In genomic region chr1:243255791-243256512, GRCh38 we compare ENCODE assay signal across 8 cellular contexts. TPM values are rescaled to one million over a fixed set of nuclear protein-coding genes. Genes with fewer than 3 reads are reported as not detected.
A peak's percentile ranks its signal among the peaks of the same experiment; 100 is the strongest.
DNase-seq lines count a peak whose midpoint lies in the region; ATAC-seq and TF ChIP-seq lines count a peak whose summit lies in the region.

SDCCAG8 (plus strand) TSS chr1:243256041; CDS start chr1:243256174, 133 bp downstream.

- peak within 1 kb of the TSS; percentile 71 for H3K27ac ChIP-seq in ACC112 (ENCODE audit: low read depth, low read length)
- peak within 1 kb of the TSS; percentile 97 for H3K27ac ChIP-seq in VCaP
- H3K27ac ChIP-seq in breast epithelium: peak within 1 kb of the TSS; percentile 90 to 93
- peak within 1 kb of the TSS; percentile 98 for H3K27ac ChIP-seq in skeletal muscle tissue (ENCODE audit: low read depth, low read length)

- H3K4me1 ChIP-seq in ACC112 (ENCODE audit: control insufficient read depth, insufficient read depth, low read length, unreplicated experiment) (peaks cover 26% of the 10 kb centered on the region), breast epithelium (peaks cover 0 to 4% of the 10 kb centered on the region in 2 donors), skeletal muscle tissue (ENCODE audit: control insufficient read depth in 3 of 3, insufficient read depth in 3 of 3, low read length in 3 of 3) (peaks cover 7 to 43% (median 13%) of the 10 kb centered on the region in 3 donors)

- TF ChIP-seq POLR2A in breast epithelium (IDR thresholded peaks at IDR 0.05): peak; percentile 78

- peak; percentile 75 for ATAC-seq in GM18870 (IDR thresholded peaks at IDR 0.05; ENCODE audit: unreplicated experiment)
- peak; percentile 64 for ATAC-seq in HG03135 (IDR thresholded peaks at IDR 0.05; ENCODE audit: unreplicated experiment)

- peak within 1 kb of the TSS; percentile 84 for H2AFZ ChIP-seq in ACC112 (ENCODE audit: low read length, unreplicated experiment)

- peak; percentile 87 for DNase-seq in NCI-H2196 treated with DMSO at 0.1 percent for 48 hours (lab: John Stamatoyannopoulos, UW; ENCODE audit: unreplicated experiment)
- peak; percentile 95 to 98 for DNase-seq in breast epithelium (ENCODE audit: low spot score in 2 of 2)

- H3K27me3 ChIP-seq in ACC112 (ENCODE audit: insufficient read depth, low read length) (no peaks in the 10 kb centered on the region), breast epithelium (no peaks in the 10 kb centered on the region), skeletal muscle tissue (ENCODE audit: control insufficient read depth in 3 of 3, insufficient read depth in 3 of 3, low read length in 3 of 3) (no peaks in the 10 kb centered on the region)

- TF ChIP-seq CTCF in VCaP (conservative IDR thresholded peaks at IDR 0.05): no peak
- TF ChIP-seq CTCF in breast epithelium (IDR thresholded peaks at IDR 0.05): no peak

- H3K9me3 ChIP-seq in breast epithelium (no peaks in the 10 kb centered on the region), iPS-18c (ENCODE audit: control insufficient read depth, insufficient read depth, low read length) (no peaks in the 10 kb centered on the region), skeletal muscle tissue (ENCODE audit: control insufficient read depth in 3 of 3, low read length in 3 of 3) (no peaks in the 10 kb centered on the region)

- H3K4me3 ChIP-seq in ACC112 (ENCODE audit: low read depth, low read length) (peak within 1 kb of the TSS; percentile 98), breast epithelium (peak within 1 kb of the TSS; percentile 90 to 93 (median 91)), iPS-18c (ENCODE audit: insufficient read depth, low read depth, low read length) (peak within 1 kb of the TSS; percentile 66), skeletal muscle tissue (ENCODE audit: low read length in 3 of 3) (peak within 1 kb of the TSS; percentile 98 to 99 (median 99))

- intact Hi-C loops in breast epithelium (cut with DNase I; ENCODE audit: low total_unique reads): no loop called here

- H3K36me3 ChIP-seq in ACC112 (ENCODE audit: insufficient read depth, low read length) (no peaks in the 10 kb centered on the region), breast epithelium (no peaks in the 10 kb centered on the region), skeletal muscle tissue (ENCODE audit: control insufficient read depth in 3 of 3, insufficient read depth in 3 of 3, low read length in 3 of 3) (no peaks in the 10 kb centered on the region)

- H3K9ac ChIP-seq in skeletal muscle tissue (ENCODE audit: low read depth in 1 of 3, low read length in 3 of 3): peak within 1 kb of the TSS; percentile 92 to 100 (median 98)

- H3K79me2 ChIP-seq in ACC112 (ENCODE audit: control insufficient read depth, insufficient read depth, low read length, unreplicated experiment): peaks cover 86% of the 10 kb centered on the region

RNA-seq across cellular contexts. Expression of gene SDCCAG8, which starts in this region (rescaled TPM):
- total RNA-seq in breast epithelium (10 to 100 TPM; 48.6 to 73.0 (median 62.3) TPM), skeletal muscle tissue (71.5 TPM)

Comparison
In these comparisons a context has a peak if more than half of its experiments do, and no peak if none do; other contexts are left out.
1. Peak in every context shown above with its lines: DNase-seq, ATAC-seq, H3K4me3 ChIP-seq and H3K27ac ChIP-seq.